17 cellular contexts compared by ENCODE assay signal in genomic region chr10:113302062-113302461, GRCh38.
A peak's percentile ranks its signal among the peaks of the same experiment; 100 is the strongest.
DNase-seq lines count a peak whose midpoint lies in the region; ATAC-seq and TF ChIP-seq lines count a peak whose summit lies in the region.
"Had no signal": no experiment of that assay in that cellular context is flagged by ENCODE, and none has a peak within 500 bp of the region (broad histone marks: within the 10 kb centered on the region; RNA-seq: fewer than 3 reads in every experiment).

No MANE protein-coding gene starts in this region.

- H2AK5ac ChIP-seq in neuronal stem cell (ENCODE audit: low read depth, low read length) = no peak overlapping the region

- H3K23ac ChIP-seq in neuronal stem cell (ENCODE audit: low read depth, low read length, poor library complexity) = no peak overlapping the region

- no peak overlapping the region for H4K91ac ChIP-seq in neuronal stem cell (ENCODE audit: low read depth, low read length, poor library complexity)

- H2AFZ ChIP-seq in neuronal stem cell (ENCODE audit: low read length) = peak overlapping the region; percentile 6
- H2AFZ ChIP-seq: GM23248 had no signal

- H3K79me1 ChIP-seq in neuronal stem cell (ENCODE audit: low read depth, low read length) = no peaks in the 10 kb centered on the region

- H3K4me3 ChIP-seq in WERI-Rb-1 (ENCODE audit: low read depth, low read length) (no peak overlapping the region), neuronal stem cell (ENCODE audit: low read length in 2 of 2) (no peak overlapping the region)
- H3K4me3 ChIP-seq: GM12878, GM23248, HAP-1 had no signal

- no peak overlapping the region for H2BK12ac ChIP-seq in neuronal stem cell (ENCODE audit: low read length)

- intact Hi-C loops in left cardiac atrium (cut with DNase I) = no loop called here

- no peak overlapping the region for H2BK5ac ChIP-seq in neuronal stem cell (ENCODE audit: low read length)

- peak; percentile 65 for DNase-seq in WERI-Rb-1
- DNase-seq in foreskin keratinocyte = peak in 1 of 2 donors; percentile 57
- DNase-seq in neuronal stem cell (ENCODE audit: low spot score) = no peak
- DNase-seq in left cardiac atrium = no peak
- DNase-seq in pons (ENCODE audit: low spot score) = no peak
- DNase-seq: C1 segment of cervical spinal cord; CD4-positive, CD25-positive, alpha-beta regulatory T cell; CD8-positive, alpha-beta memory T cell; COR-L47; DMS 273 treated with DMSO at 0.1 percent for 48 hours; EL; GM23248 had no signal

- H3K9ac ChIP-seq in neuronal stem cell (ENCODE audit: low read depth, low read length, poor library complexity) = no peak overlapping the region
- H3K9ac ChIP-seq: GM23248 had no signal

- TF ChIP-seq CTCF in WERI-Rb-1 (IDR thresholded peaks at IDR 0.05; ENCODE audit: low read depth, low read length) (no peak), foreskin keratinocyte (conservative IDR thresholded peaks at IDR 0.05) (no peak)

- no CpG with 5 or more reads among the region's 3 CpGs for WGBS in neuronal stem cell (ENCODE audit: extremely low coverage in 2 of 2, insufficient read length in 2 of 2, insufficient replicate concordance in 1 of 2), 2 donors

- H3K36me3 ChIP-seq in WERI-Rb-1 = no peaks in the 10 kb centered on the region
- H3K36me3 ChIP-seq in neuronal stem cell (replicated peaks in 1 of 2; ENCODE audit: control insufficient read depth in 2 of 2, insufficient read depth in 2 of 2, low read length in 2 of 2) = no peaks in the 10 kb centered on the region
- H3K36me3 ChIP-seq: BE2C, HAP-1 had no signal

- H4K8ac ChIP-seq in neuronal stem cell (ENCODE audit: low read depth, low read length) = no peak overlapping the region

- H2BK15ac ChIP-seq in neuronal stem cell (ENCODE audit: low read length) = no peak overlapping the region

- H3K27me3 ChIP-seq in WERI-Rb-1 (ENCODE audit: insufficient read depth, low read depth, severe bottlenecking) (no peaks in the 10 kb centered on the region), foreskin keratinocyte (peaks cover 6% of the 10 kb centered on the region), neuronal stem cell (ENCODE audit: control insufficient read depth in 3 of 3, insufficient read depth in 3 of 3, low read depth in 1 of 3, low read length in 3 of 3) (no peaks in the 10 kb centered on the region)
- H3K27me3 ChIP-seq: BE2C had no signal

- no peak overlapping the region for H3K18ac ChIP-seq in neuronal stem cell (ENCODE audit: low read length)

- H3K4me1 ChIP-seq in foreskin keratinocyte = no peaks in the 10 kb centered on the region
- H3K4me1 ChIP-seq in neuronal stem cell (ENCODE audit: control insufficient read depth in 2 of 2, insufficient read depth in 1 of 2, low read depth in 1 of 2, low read length in 2 of 2) = peaks cover 14 to 21% of the 10 kb centered on the region in 2 donors
- H3K4me1 ChIP-seq: BE2C, HAP-1 had no signal

- H3K4ac ChIP-seq in neuronal stem cell (ENCODE audit: low read length) = no peak overlapping the region

- H3K27ac ChIP-seq in WERI-Rb-1 = peak overlapping the region; percentile 25
- H3K27ac ChIP-seq in foreskin keratinocyte = no peak overlapping the region
- H3K27ac ChIP-seq in neuronal stem cell (replicated peaks; ENCODE audit: low read length) = no peak overlapping the region
- H3K27ac ChIP-seq: GM23248, HL-60 had no signal

- H3K4me2 ChIP-seq in neuronal stem cell (ENCODE audit: insufficient read depth, low read length, poor library complexity, severe bottlenecking) = no peak overlapping the region

- no peak overlapping the region for H2BK120ac ChIP-seq in neuronal stem cell (ENCODE audit: low read depth, low read length)

- H3K9me3 ChIP-seq in WERI-Rb-1 (ENCODE audit: severe bottlenecking) (no peaks in the 10 kb centered on the region), neuronal stem cell (replicated peaks in 1 of 2; ENCODE audit: control insufficient read depth in 2 of 2, insufficient read depth in 1 of 2, low read depth in 1 of 2, low read length in 2 of 2) (no peaks in the 10 kb centered on the region)
- H3K9me3 ChIP-seq: BE2C, HAP-1 had no signal

- H3K14ac ChIP-seq in neuronal stem cell (ENCODE audit: low read length) = no peak overlapping the region

- ATAC-seq in foreskin keratinocyte (peak; percentile 73), left cardiac atrium (no peak), HG03095 (IDR thresholded peaks at IDR 0.05; ENCODE audit: unreplicated experiment) (no peak)
- ATAC-seq: GM12878 had no signal
